9 cellular contexts compared by ENCODE assay signal in the genomic region with DNA sequence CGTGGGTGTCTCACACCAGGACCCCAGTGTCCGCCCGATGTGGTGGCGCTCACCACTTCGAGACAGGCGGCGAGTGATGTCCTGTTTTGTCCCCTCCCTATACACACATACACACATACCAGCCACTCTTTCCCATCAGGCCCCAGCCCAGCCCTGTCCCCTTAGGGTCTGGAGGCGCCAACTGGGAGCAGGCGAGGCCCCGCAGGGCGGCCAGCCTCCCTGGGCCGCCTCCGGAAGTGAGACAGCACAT. TPM values are rescaled to one million over a fixed set of nuclear protein-coding genes. Genes with fewer than 3 reads are reported as not detected.
DNase-seq lines count a peak whose midpoint lies in the region; TF ChIP-seq lines count a peak whose summit lies in the region.
"Had no signal": no experiment of that assay in that cellular context is flagged by ENCODE, and none has a peak within 500 bp of the region (broad histone marks: within the 10 kb centered on the region; RNA-seq: fewer than 3 reads in every experiment).

No MANE protein-coding gene starts in this region.

- no peak overlapping the region for H3K14ac ChIP-seq in mesenchymal stem cell (ENCODE audit: low read length in 2 of 2)

- peak overlapping the region; percentile 66 for H4K8ac ChIP-seq in mesenchymal stem cell (ENCODE audit: low read length)

- in situ Hi-C loops in astrocyte of the spinal cord (cut with HindIII; ENCODE audit: low sequenced_read_pairs), result no loop called here

- WGBS in mesenchymal stem cell, result 49% methylated on average over 13 of the region's 13 CpGs

- H3K9me3 ChIP-seq in mesenchymal stem cell (ENCODE audit: control insufficient read depth, low read length) (no peaks in the 10 kb centered on the region), vagina (no peaks in the 10 kb centered on the region)

- H3K36me3 ChIP-seq in mesenchymal stem cell (ENCODE audit: control insufficient read depth in 1 of 2, insufficient read depth in 2 of 2, low read depth in 1 of 2, low read length in 2 of 2) (peaks cover 35 to 54% of the 10 kb centered on the region in 2 experiments), vagina (peaks cover 0 to 10% of the 10 kb centered on the region in 2 donors)

- H3K27me3 ChIP-seq in mesenchymal stem cell (ENCODE audit: control insufficient read depth in 1 of 2, insufficient read depth in 1 of 2, low read length in 2 of 2), result no peaks in the 10 kb centered on the region
- no peaks in the 10 kb centered on the region for H3K27me3 ChIP-seq in vagina

- no peak for DNase-seq in activated naive CD4-positive, alpha-beta T cell treated with Interleukin-2 at 50 U/mL for 16 hours
- DNase-seq in astrocyte of the spinal cord (ENCODE audit: low read depth, low spot score), result no peak
- no peak for DNase-seq in mesenchymal stem cell
- no peak for DNase-seq in vagina (ENCODE audit: extremely low spot score in 2 of 2)
- DNase-seq in iPS-NIHi7 (ENCODE audit: extremely low spot score), result no peak
- no peak for DNase-seq in NCI-H524 (lab: John Stamatoyannopoulos, UW)
- DNase-seq in stimulated activated CD4-positive, alpha-beta T cell treated with anti-CD3 and anti-CD28 coated beads, Interleukin-2, amount 100 ng/mL, for 24 hours, result no peak
- DNase-seq: NCI-H526 had no signal

- peak overlapping the region; percentile 94 for H3K4me3 Mint-ChIP-seq in activated naive CD4-positive, alpha-beta T cell treated with anti-CD3 and anti-CD28 coated beads, Interleukin-2, amount 50 U/mL, for 24 hours

- H2BK12ac ChIP-seq in mesenchymal stem cell (ENCODE audit: low read length in 2 of 2), result peak overlapping the region in 1 of 2 experiments; percentile 69

- H3K36me3 Mint-ChIP-seq in activated naive CD4-positive, alpha-beta T cell treated with anti-CD3 and anti-CD28 coated beads, Interleukin-2, amount 50 U/mL, for 24 hours, result peaks cover 3% of the 10 kb centered on the region

- no peak overlapping the region for H3K23ac ChIP-seq in mesenchymal stem cell (ENCODE audit: low read length in 2 of 2)

- peak overlapping the region; percentile 73 for H2BK15ac ChIP-seq in mesenchymal stem cell (ENCODE audit: low read depth, poor library complexity, severe bottlenecking)

- TF ChIP-seq CTCF in astrocyte of the spinal cord (IDR thresholded peaks at IDR 0.05; ENCODE audit: low read depth, low read length) (no peak), vagina (IDR thresholded peaks at IDR 0.05) (no peak)

- no peak overlapping the region for H2BK120ac ChIP-seq in mesenchymal stem cell (ENCODE audit: low read depth, low read length)

- intact Hi-C loops in vagina (cut with DNase I), result no loop called here

- H3K4me1 Mint-ChIP-seq in activated naive CD4-positive, alpha-beta T cell treated with anti-CD3 and anti-CD28 coated beads, Interleukin-2, amount 50 U/mL, for 24 hours, result peaks cover 45% of the 10 kb centered on the region

- H3K18ac ChIP-seq in mesenchymal stem cell (ENCODE audit: low read depth in 1 of 2, low read length in 2 of 2), result peak overlapping the region; percentile 88 to 93

- peak overlapping the region; percentile 73 for H2BK5ac ChIP-seq in mesenchymal stem cell (ENCODE audit: low read depth, low read length, poor library complexity, severe bottlenecking)

- peak overlapping the region; percentile 69 for H2AK5ac ChIP-seq in mesenchymal stem cell (ENCODE audit: low read length, severe bottlenecking)

- TF ChIP-seq POLR2A in vagina (IDR thresholded peaks at IDR 0.05), result no peak

- peaks cover 4% of the 10 kb centered on the region for H3K79me1 ChIP-seq in mesenchymal stem cell (replicated peaks; ENCODE audit: low read length, poor library complexity, severe bottlenecking)

- H3K27ac Mint-ChIP-seq in activated naive CD4-positive, alpha-beta T cell treated with anti-CD3 and anti-CD28 coated beads, Interleukin-2, amount 50 U/mL, for 24 hours, result peak overlapping the region; percentile 93

- no peaks in the 10 kb centered on the region for H3K27me3 Mint-ChIP-seq in activated naive CD4-positive, alpha-beta T cell treated with anti-CD3 and anti-CD28 coated beads, Interleukin-2, amount 50 U/mL, for 24 hours

- H4K91ac ChIP-seq in mesenchymal stem cell (ENCODE audit: low read length), result peak overlapping the region; percentile 6

- H3K4me3 ChIP-seq in astrocyte of the spinal cord (ENCODE audit: low read depth, low read length) (peak overlapping the region; percentile 95), mesenchymal stem cell (ENCODE audit: insufficient read depth in 1 of 2, low read depth in 1 of 2, low read length in 2 of 2) (peak overlapping the region; percentile 56 to 82), vagina (peak overlapping the region; percentile 98 to 100)

- H3K4ac ChIP-seq in mesenchymal stem cell (ENCODE audit: low read depth in 1 of 2, low read length in 2 of 2), result peak overlapping the region; percentile 40 to 73

- peaks cover 59% of the 10 kb centered on the region for H3K4me1 ChIP-seq in mesenchymal stem cell (ENCODE audit: control insufficient read depth, insufficient read depth, low read depth, low read length)
- H3K4me1 ChIP-seq in vagina, result peaks cover 88% of the 10 kb centered on the region

- H3K27ac ChIP-seq in mesenchymal stem cell (ENCODE audit: low read length, poor library complexity, severe bottlenecking) (peak overlapping the region; percentile 96), vagina (peak overlapping the region; percentile 100)

- peak overlapping the region; percentile 93 for H3K4me2 ChIP-seq in mesenchymal stem cell (ENCODE audit: low read length, poor library complexity, severe bottlenecking)

- H3K9me3 Mint-ChIP-seq in activated naive CD4-positive, alpha-beta T cell treated with anti-CD3 and anti-CD28 coated beads, Interleukin-2, amount 50 U/mL, for 24 hours, result no peaks in the 10 kb centered on the region

- peak overlapping the region; percentile 95 for H3K9ac ChIP-seq in mesenchymal stem cell (ENCODE audit: low read length)

- no peak overlapping the region for H2AFZ ChIP-seq in mesenchymal stem cell (ENCODE audit: low read depth, low read length)

RNA-seq across cellular contexts. Expression of gene NANOS3, which starts 38.1 kb away (rescaled TPM):
- 1.4 TPM for polyA plus RNA-seq in mesenchymal stem cell (2013, experiment 1 of 2)
- polyA plus RNA-seq in mesenchymal stem cell (2013, experiment 2 of 2), result 3.1 TPM
- total RNA-seq in vagina, result not detected

RNA-seq across cellular contexts. Expression of gene ZSWIM4, which starts 43.6 kb away (rescaled TPM):
- 6.3 TPM for polyA plus RNA-seq in mesenchymal stem cell (2013, experiment 1 of 2)
- polyA plus RNA-seq in mesenchymal stem cell (2013, experiment 2 of 2), result 6.2 TPM
- total RNA-seq in vagina, result 13.0 TPM
